26 cellular contexts compared by ENCODE assay signal in the genomic region with DNA sequence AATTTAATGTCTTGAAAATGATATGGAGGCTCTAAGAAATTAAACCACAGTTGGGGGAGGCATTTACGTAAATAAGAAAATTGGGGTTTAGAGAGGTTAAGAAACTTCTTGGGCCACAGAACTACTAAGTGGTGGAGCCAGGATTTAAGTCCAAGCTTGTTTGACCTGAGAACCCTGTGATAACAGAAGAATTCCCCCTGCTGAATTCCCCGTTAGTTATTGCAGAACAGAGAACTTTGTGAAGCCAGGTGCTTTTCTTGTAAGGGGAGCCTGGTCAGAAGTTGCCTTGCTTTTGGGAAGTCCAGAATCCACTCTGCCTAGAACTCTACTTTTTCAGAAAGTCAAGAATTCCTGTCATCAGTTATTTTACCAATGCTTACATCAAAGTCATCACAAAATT.
DNase-seq lines count a peak whose midpoint lies in the region; ATAC-seq, FAIRE-seq and TF ChIP-seq lines count a peak whose summit lies in the region.
"Had no signal": no experiment of that assay in that cellular context is flagged by ENCODE, and none has a peak within 500 bp of the region (broad histone marks: within the 10 kb centered on the region; RNA-seq: fewer than 3 reads in every experiment).

No MANE protein-coding gene starts in this region.

- DNase-seq in GM12878 (ENCODE audit: low read depth, low spot score) (peak; percentile 39), medulla oblongata (ENCODE audit: extremely low spot score) (no peak), SK-N-SH (no peak), SW 1271 (lab: John Stamatoyannopoulos, UW) (no peak), T-helper 17 cell (no peak)
- DNase-seq: activated CD4-positive, alpha-beta T cell treated with anti-CD3 and anti-CD28 coated beads, Interleukin-2, amount 10 ng/mL, durations not matched to agents 24 days and 14 days; activated CD8-positive, alpha-beta memory T cell treated with anti-CD3 and anti-CD28 coated beads, Interleukin-2, amount 10 ng/mL, durations not matched to agents 7 days and 5 days; anterior cingulate cortex; dermis blood vessel endothelial cell; heart right ventricle; left colon; mesenchymal stem cell; NCI-H510A treated with DMSO at 0.1 percent for 48 hours; occipital lobe; small intestine; stimulated activated CD4-positive, alpha-beta T cell treated with anti-CD3 and anti-CD28 coated beads, Interleukin-2, amount 100 ng/mL, for 24 hours; stimulated activated naive CD4-positive, alpha-beta T cell treated with Interleukin-2 at 50 U/mL for 16 hours had no signal

- no peaks in the 10 kb centered on the region for H4K20me1 ChIP-seq in GM12878 (ENCODE audit: control insufficient read depth, insufficient read depth)
- H4K20me1 ChIP-seq in SK-N-SH (ENCODE audit: insufficient read depth): no peaks in the 10 kb centered on the region

- H3K27me3 Mint-ChIP-seq in T-helper 17 cell: no peaks in the 10 kb centered on the region
- H3K27me3 Mint-ChIP-seq: activated CD4-positive, alpha-beta T cell treated with anti-CD3 and anti-CD28 coated beads, Interleukin-2, amount 10 ng/mL, durations not matched to agents 24 days and 14 days; activated CD8-positive, alpha-beta memory T cell treated with anti-CD3 and anti-CD28 coated beads, Interleukin-2, amount 10 ng/mL, durations not matched to agents 7 days and 5 days; activated naive CD4-positive, alpha-beta T cell treated with anti-CD3 and anti-CD28 coated beads, Interleukin-2, amount 50 U/mL, for 24 hours had no signal

- peak; percentile 69 for FAIRE-seq in GM12878 (lab: Jason Lieb, UNC)
- FAIRE-seq: small intestine had no signal

- H3K9me2 ChIP-seq in SK-N-SH: no peaks in the 10 kb centered on the region

- 4% methylated on average over 2 of the region's 2 CpGs for WGBS in GM12878 (ENCODE audit: insufficient coverage, insufficient replicate concordance, low lambda C conversion rate, missing lambda C conversion rate)
- 44% methylated on average over 2 of the region's 2 CpGs for WGBS in SK-N-SH (ENCODE audit: low lambda C conversion rate)

- no peak overlapping the region for H2AFZ ChIP-seq in GM12878 (ENCODE audit: control insufficient read depth, low read depth, low read length)
- H2AFZ ChIP-seq in SK-N-SH (ENCODE audit: low read depth): no peak overlapping the region

- SMC1A ChIA-PET in GM12878 (lab: Charles Lee; ENCODE audit: uncharacterized antibody, unreplicated experiment): interaction anchor here (0.5 to 4.5 kb wide), 21 partner anchors 10 to 418 kb away, joined by 3 to 27 read pairs (median 4); no protein-coding TSS in a partner anchor

- H3K4me3 ChIP-seq in GM12878: no peak overlapping the region
- H3K4me3 ChIP-seq in SK-N-SH (ENCODE audit: low read depth in 2 of 2, low read length in 1 of 2): no peak overlapping the region
- H3K4me3 ChIP-seq: heart right ventricle, SK-N-MC, thoracic aorta had no signal

- H3K4me1 ChIP-seq in GM12878 (ENCODE audit: control insufficient read depth, insufficient read depth, low read length) (peaks cover 23% of the 10 kb centered on the region), SK-N-SH (ENCODE audit: control insufficient read depth in 1 of 2, insufficient read depth in 2 of 2, low read depth in 1 of 2, low read length in 1 of 2) (no peaks in the 10 kb centered on the region)
- H3K4me1 ChIP-seq: heart right ventricle had no signal

- no peaks in the 10 kb centered on the region for H3K36me3 Mint-ChIP-seq in T-helper 17 cell (ENCODE audit: low read depth)
- H3K36me3 Mint-ChIP-seq: activated CD8-positive, alpha-beta memory T cell treated with anti-CD3 and anti-CD28 coated beads, Interleukin-2, amount 10 ng/mL, durations not matched to agents 7 days and 5 days; activated naive CD4-positive, alpha-beta T cell treated with anti-CD3 and anti-CD28 coated beads, Interleukin-2, amount 50 U/mL, for 24 hours had no signal

- H3K9me3 ChIP-seq in GM12878 (replicated peaks; ENCODE audit: control insufficient read depth, insufficient read depth, low read length) (no peaks in the 10 kb centered on the region; the same call in 1 of the 3 replicates), SK-N-SH (no peaks in the 10 kb centered on the region), T-helper 17 cell (ENCODE audit: control insufficient read depth, low read length, poor library complexity, severe bottlenecking) (no peaks in the 10 kb centered on the region)
- H3K9me3 ChIP-seq: thoracic aorta had no signal

- POLR2A ChIA-PET in GM12878 (lab: Charles Lee): interaction anchor here (0.5 to 3.4 kb wide), 8 partner anchors 9 to 519 kb away, joined by 3 to 12 read pairs (median 4); no protein-coding TSS in a partner anchor
- POLR2A ChIA-PET in SK-N-SH (lab: Yijun Ruan, JAX): no interaction called here

- H3K9ac ChIP-seq in GM12878 (ENCODE audit: control insufficient read depth, insufficient read depth, low read length) (no peak overlapping the region), SK-N-SH (no peak overlapping the region)

- H3K4me2 ChIP-seq in GM12878 (ENCODE audit: control insufficient read depth, insufficient read depth) (peak overlapping the region; percentile 22; the same call in 1 of the 2 replicates), SK-N-SH (no peak overlapping the region)

- TF ChIP-seq POLR2A in GM12878 (IDR thresholded peaks at IDR 0.05; ENCODE audit: low read depth, low read length): no peak

- in situ Hi-C loops in GM12878 (cut with MboI): no loop called here

- CTCF ChIA-PET in GM12878 (lab: Yijun Ruan, JAX) (interaction anchor here (0.9 to 2.2 kb wide), 4 partner anchors 10 to 307 kb away, joined by 3 to 7 read pairs (median 4); no protein-coding TSS in a partner anchor), SK-N-SH (lab: Yijun Ruan, JAX) (interaction anchor here (1.0 kb wide), 1 partner anchor 11 kb away, joined by 3 read pairs; no protein-coding TSS in a partner anchor)

- peak; percentile 35 for ATAC-seq in GM18873 (IDR thresholded peaks at IDR 0.05; ENCODE audit: low FRiP score, unreplicated experiment)
- ATAC-seq in HG02571 (IDR thresholded peaks at IDR 0.05; ENCODE audit: unreplicated experiment): peak; percentile 49
- peak; percentile 65 for ATAC-seq in HG02973 (IDR thresholded peaks at IDR 0.05; ENCODE audit: unreplicated experiment)
- ATAC-seq in GM12878: peak; percentile 81
- ATAC-seq in T-helper 17 cell: no peak
- ATAC-seq: activated CD8-positive, alpha-beta memory T cell treated with anti-CD3 and anti-CD28 coated beads, Interleukin-2, amount 10 ng/mL, durations not matched to agents 7 days and 5 days; heart right ventricle; left colon had no signal

- H3K4me3 Mint-ChIP-seq in T-helper 17 cell: no peak overlapping the region
- H3K4me3 Mint-ChIP-seq: activated CD4-positive, alpha-beta T cell treated with anti-CD3 and anti-CD28 coated beads, Interleukin-2, amount 10 ng/mL, durations not matched to agents 24 days and 14 days; activated CD8-positive, alpha-beta memory T cell treated with anti-CD3 and anti-CD28 coated beads, Interleukin-2, amount 10 ng/mL, durations not matched to agents 7 days and 5 days; activated naive CD4-positive, alpha-beta T cell treated with anti-CD3 and anti-CD28 coated beads, Interleukin-2, amount 50 U/mL, for 24 hours; T-helper 2 cell treated with Interferon-gamma antibody and Interleukin-4, amounts not matched to agents 5 μg/mL and 100 μg/mL, for 36 hours had no signal

- H3K27ac Mint-ChIP-seq in T-helper 17 cell: no peak overlapping the region
- H3K27ac Mint-ChIP-seq: activated CD4-positive, alpha-beta T cell treated with anti-CD3 and anti-CD28 coated beads, Interleukin-2, amount 10 ng/mL, durations not matched to agents 24 days and 14 days; activated CD8-positive, alpha-beta memory T cell treated with anti-CD3 and anti-CD28 coated beads, Interleukin-2, amount 10 ng/mL, durations not matched to agents 7 days and 5 days; activated naive CD4-positive, alpha-beta T cell treated with anti-CD3 and anti-CD28 coated beads, Interleukin-2, amount 50 U/mL, for 24 hours; T-helper 2 cell treated with Interferon-gamma antibody and Interleukin-4, amounts not matched to agents 5 μg/mL and 100 μg/mL, for 36 hours had no signal

- no peaks in the 10 kb centered on the region for H3F3A ChIP-seq in SK-N-SH (replicated peaks; ENCODE audit: insufficient read depth)

- H3K4me1 Mint-ChIP-seq in T-helper 17 cell: no peaks in the 10 kb centered on the region
- H3K4me1 Mint-ChIP-seq: activated CD4-positive, alpha-beta T cell treated with anti-CD3 and anti-CD28 coated beads, Interleukin-2, amount 10 ng/mL, durations not matched to agents 24 days and 14 days; activated CD8-positive, alpha-beta memory T cell treated with anti-CD3 and anti-CD28 coated beads, Interleukin-2, amount 10 ng/mL, durations not matched to agents 7 days and 5 days; activated naive CD4-positive, alpha-beta T cell treated with anti-CD3 and anti-CD28 coated beads, Interleukin-2, amount 50 U/mL, for 24 hours had no signal

- no peaks in the 10 kb centered on the region for H3K36me3 ChIP-seq in GM12878 (ENCODE audit: control insufficient read depth in 2 of 2, insufficient read depth in 2 of 2, low read length in 1 of 2)
- H3K36me3 ChIP-seq in SK-N-SH (replicated peaks in 1 of 2; ENCODE audit: control insufficient read depth in 1 of 2, insufficient read depth in 2 of 2, low read length in 1 of 2): no peaks in the 10 kb centered on the region
- H3K36me3 ChIP-seq: heart right ventricle, thoracic aorta had no signal

- H3K27me3 ChIP-seq in GM12878 (replicated peaks in 1 of 2; ENCODE audit: control insufficient read depth in 2 of 2, insufficient read depth in 2 of 2, low read length in 1 of 2) (no peaks in the 10 kb centered on the region), SK-N-SH (ENCODE audit: insufficient read depth) (no peaks in the 10 kb centered on the region)
- H3K27me3 ChIP-seq: heart right ventricle had no signal

- TF ChIP-seq EP300 in GM12878 (IDR thresholded peaks at IDR 0.05; ENCODE audit: borderline replicate concordance in 1 of 2, control insufficient read depth in 1 of 2, low read depth in 2 of 2, low read length in 2 of 2): peak; percentile 14 to 33; a peak in 2 of 4 replicates
- no peak for TF ChIP-seq EP300 in SK-N-SH (IDR thresholded peaks at IDR 0.05; ENCODE audit: borderline replicate concordance in 1 of 2, low read depth in 1 of 2, low read length in 1 of 2)

- H3K27ac ChIP-seq in GM12878 (ENCODE audit: control insufficient read depth, insufficient read depth): peak overlapping the region; percentile 55; the same call in 1 of the 2 replicates
- no peak overlapping the region for H3K27ac ChIP-seq in SK-N-SH (ENCODE audit: low read depth in 2 of 2, low read length in 1 of 2)
- H3K27ac ChIP-seq: C4-2B, heart right ventricle, SK-N-MC, thoracic aorta, VCaP had no signal

- intact Hi-C loops in GM12878 (cut with micrococcal nuclease; ENCODE audit: unreplicated experiment): loop anchor here (5.0 kb wide), 1 partner anchor 122 kb away; no protein-coding TSS in a partner anchor

- TF ChIP-seq CTCF in GM12878 (IDR thresholded peaks at IDR 0.05 in 2 of 3, conservative IDR thresholded peaks at IDR 0.05 in 1 of 3; ENCODE audit: control insufficient read depth in 2 of 3, extremely low read depth in 1 of 3, insufficient read depth in 1 of 3, low read depth in 3 of 3, low read length in 3 of 3) (no peak), SK-N-SH (IDR thresholded peaks at IDR 0.05) (no peak)

- BruUV-seq in GM12878 (replicated peaks; lab: Mats Ljungman, UMichigan): no TSS peak

- RAD21 ChIA-PET in GM12878 (lab: Charles Lee; ENCODE audit: unreplicated experiment): interaction anchor here (0.7 to 6.6 kb wide), 11 partner anchors 16 to 309 kb away, joined by 3 to 73 read pairs (median 4); a partner anchor contains a TSS

- TF ChIP-seq RAD21 in GM12878 (IDR thresholded peaks at IDR 0.05; ENCODE audit: insufficient read depth, low read depth, low read length) (no peak), SK-N-SH (IDR thresholded peaks at IDR 0.05; ENCODE audit: low read length) (no peak)

- H3K79me2 ChIP-seq in GM12878 (ENCODE audit: control insufficient read depth, insufficient read depth, low read length) (no peaks in the 10 kb centered on the region), SK-N-SH (ENCODE audit: insufficient read depth) (no peaks in the 10 kb centered on the region)
